In genomic region chr4:10108391-10108790, GRCh38 we compare ENCODE assay signal across 11 cellular contexts. TPM values are rescaled to one million over a fixed set of nuclear protein-coding genes. Genes with fewer than 3 reads are reported as not detected.
DNase-seq lines count a peak whose midpoint lies in the region; ATAC-seq and TF ChIP-seq lines count a peak whose summit lies in the region.
"Had no signal": no experiment of that assay in that cellular context is flagged by ENCODE, and none has a peak within 500 bp of the region (broad histone marks: within the 10 kb centered on the region; RNA-seq: fewer than 3 reads in every experiment).

No MANE protein-coding gene starts in this region.

- no peaks in the 10 kb centered on the region for H3K9me3 ChIP-seq in right cardiac atrium (ENCODE audit: control insufficient read depth, low read length)
- H3K9me3 ChIP-seq in A673 (ENCODE audit: low read depth, low read length, poor library complexity, severe bottlenecking), result no peaks in the 10 kb centered on the region

- no peaks in the 10 kb centered on the region for H3K9me3 Mint-ChIP-seq in IgD-negative memory B cell
- H3K9me3 Mint-ChIP-seq in activated naive CD8-positive, alpha-beta T cell treated with anti-CD3 and anti-CD28 coated beads, Interleukin-2, amount 10 ng/mL, durations not matched to agents 7 days and 5 days, result no peaks in the 10 kb centered on the region
- no peaks in the 10 kb centered on the region for H3K9me3 Mint-ChIP-seq in stimulated activated naive B cell treated with anti-CD40 and anti-IgM and Interleukin-4, amounts not matched to agents 10 μg/mL and 1 μg/mL and 100 μg/mL, for 72 hours
- H3K9me3 Mint-ChIP-seq: neural progenitor cell had no signal

- peaks cover 23 to 62% (median 44%) of the 10 kb centered on the region in 3 donors for H3K4me1 Mint-ChIP-seq in IgD-negative memory B cell
- peaks cover 89% of the 10 kb centered on the region for H3K4me1 Mint-ChIP-seq in activated naive CD8-positive, alpha-beta T cell treated with anti-CD3 and anti-CD28 coated beads, Interleukin-2, amount 10 ng/mL, durations not matched to agents 7 days and 5 days
- H3K4me1 Mint-ChIP-seq in stimulated activated naive B cell treated with anti-CD40 and anti-IgM and Interleukin-4, amounts not matched to agents 10 μg/mL and 1 μg/mL and 100 μg/mL, for 72 hours, result peaks cover 80 to 94% of the 10 kb centered on the region in 2 donors

- H3K4me1 ChIP-seq in right cardiac atrium (ENCODE audit: control insufficient read depth, insufficient read depth, low read length) (peaks cover 48% of the 10 kb centered on the region), A673 (ENCODE audit: insufficient read depth, low read length, poor library complexity, severe bottlenecking) (no peaks in the 10 kb centered on the region)

- DNase-seq in activated naive CD8-positive, alpha-beta T cell treated with anti-CD3 and anti-CD28 coated beads, Interleukin-2, amount 10 ng/mL, durations not matched to agents 7 days and 5 days, result no peak
- DNase-seq in right cardiac atrium (peak in 1 of 3 donors; percentile 36), RKO (ENCODE audit: low spot score) (no peak), A673 (ENCODE audit: low spot score) (no peak)
- DNase-seq in stimulated activated naive B cell treated with anti-CD40 and anti-IgM and Interleukin-4, amounts not matched to agents 10 μg/mL and 1 μg/mL and 100 μg/mL, for 72 hours, result no peak
- DNase-seq: amygdala, MV-4-11 had no signal

- 80% methylated on average over 6 of the region's 6 CpGs for WGBS in right cardiac atrium

- intact Hi-C loops in right cardiac atrium (cut with DNase I) (no loop called here), A673 (cut with micrococcal nuclease; ENCODE audit: unreplicated experiment) (no loop called here)

- BruUV-seq in A673 (replicated peaks; lab: Mats Ljungman, UMichigan), result no TSS peak

- H3K27me3 Mint-ChIP-seq in IgD-negative memory B cell, result no peaks in the 10 kb centered on the region
- H3K27me3 Mint-ChIP-seq in activated naive CD8-positive, alpha-beta T cell treated with anti-CD3 and anti-CD28 coated beads, Interleukin-2, amount 10 ng/mL, durations not matched to agents 7 days and 5 days, result no peaks in the 10 kb centered on the region
- no peaks in the 10 kb centered on the region for H3K27me3 Mint-ChIP-seq in stimulated activated naive B cell treated with anti-CD40 and anti-IgM and Interleukin-4, amounts not matched to agents 10 μg/mL and 1 μg/mL and 100 μg/mL, for 72 hours

- H3K36me3 ChIP-seq in A673 (ENCODE audit: insufficient read depth, low read length, poor library complexity, severe bottlenecking), result peaks cover 27% of the 10 kb centered on the region
- H3K36me3 ChIP-seq: neural progenitor cell had no signal

- CTCF ChIA-PET in A673 (lab: Charles Lee), result no interaction called here

- H3K4me3 Mint-ChIP-seq in IgD-negative memory B cell, result peak overlapping the region in 3 of 4 donors; percentile 12 to 88 (median 65)
- H3K4me3 Mint-ChIP-seq in activated naive CD8-positive, alpha-beta T cell treated with anti-CD3 and anti-CD28 coated beads, Interleukin-2, amount 10 ng/mL, durations not matched to agents 7 days and 5 days, result peak overlapping the region; percentile 71
- H3K4me3 Mint-ChIP-seq in stimulated activated naive B cell treated with anti-CD40 and anti-IgM and Interleukin-4, amounts not matched to agents 10 μg/mL and 1 μg/mL and 100 μg/mL, for 72 hours, result peak overlapping the region; percentile 44 to 50
- H3K4me3 Mint-ChIP-seq: neural progenitor cell had no signal

- H3K4me3 ChIP-seq in right cardiac atrium (ENCODE audit: low read length) (no peak overlapping the region), A673 (ENCODE audit: low read depth, low read length, poor library complexity, severe bottlenecking) (no peak overlapping the region)
- H3K4me3 ChIP-seq: neural progenitor cell had no signal

- no peak for TF ChIP-seq CTCF in A673 (conservative IDR thresholded peaks at IDR 0.05; ENCODE audit: low read depth, low read length)

- no peak for ATAC-seq in activated naive CD8-positive, alpha-beta T cell treated with anti-CD3 and anti-CD28 coated beads, Interleukin-2, amount 10 ng/mL, durations not matched to agents 7 days and 5 days (ENCODE audit: low read depth)
- ATAC-seq in right cardiac atrium (no peak), GM21786 (IDR thresholded peaks at IDR 0.05; ENCODE audit: unreplicated experiment) (no peak), HG02588 (IDR thresholded peaks at IDR 0.05; ENCODE audit: unreplicated experiment) (no peak)
- no peak for ATAC-seq in stimulated activated naive B cell treated with anti-CD40 and anti-IgM and Interleukin-4, amounts not matched to agents 10 μg/mL and 1 μg/mL and 100 μg/mL, for 72 hours (replicated peaks)

- H3K27ac Mint-ChIP-seq in IgD-negative memory B cell, result peak overlapping the region in 2 of 3 donors; percentile 78 to 86
- H3K27ac Mint-ChIP-seq in activated naive CD8-positive, alpha-beta T cell treated with anti-CD3 and anti-CD28 coated beads, Interleukin-2, amount 10 ng/mL, durations not matched to agents 7 days and 5 days, result peak overlapping the region; percentile 80
- peak overlapping the region; percentile 91 for H3K27ac Mint-ChIP-seq in stimulated activated naive B cell treated with anti-CD40 and anti-IgM and Interleukin-4, amounts not matched to agents 10 μg/mL and 1 μg/mL and 100 μg/mL, for 72 hours
- H3K27ac Mint-ChIP-seq: neural progenitor cell had no signal

- H3K27me3 ChIP-seq in right cardiac atrium (ENCODE audit: control insufficient read depth, insufficient read depth) (no peaks in the 10 kb centered on the region), A673 (replicated peaks; ENCODE audit: insufficient read depth, low read depth, low read length, poor library complexity) (no peaks in the 10 kb centered on the region)
- H3K27me3 ChIP-seq: neural progenitor cell had no signal

- H3K27ac ChIP-seq in right cardiac atrium (ENCODE audit: low read length), result peak overlapping the region; percentile 14
- H3K27ac ChIP-seq in A673 (ENCODE audit: low read depth, low read length, poor library complexity, severe bottlenecking), result no peak overlapping the region
- H3K27ac ChIP-seq: neural progenitor cell had no signal

- H3K36me3 Mint-ChIP-seq in IgD-negative memory B cell, result peaks cover 4% of the 10 kb centered on the region
- H3K36me3 Mint-ChIP-seq in activated naive CD8-positive, alpha-beta T cell treated with anti-CD3 and anti-CD28 coated beads, Interleukin-2, amount 10 ng/mL, durations not matched to agents 7 days and 5 days, result peaks cover 52% of the 10 kb centered on the region
- H3K36me3 Mint-ChIP-seq in stimulated activated naive B cell treated with anti-CD40 and anti-IgM and Interleukin-4, amounts not matched to agents 10 μg/mL and 1 μg/mL and 100 μg/mL, for 72 hours, result peaks cover 62 to 83% of the 10 kb centered on the region in 2 donors

- POLR2A ChIA-PET in activated naive CD8-positive, alpha-beta T cell treated with anti-CD3 and anti-CD28 coated beads, Interleukin-2, amount 10 ng/mL, durations not matched to agents 7 days and 5 days (lab: Charles Lee), result interaction anchor here (1.0 to 7.6 kb wide), 5 partner anchors 8 to 19 kb away, joined by 3 to 44 read pairs (median 5); partner anchors contain the start of gene WDR1
- POLR2A ChIA-PET in A673 (lab: Charles Lee; ENCODE audit: low non-redundant PET), result no interaction called here

RNA-seq across cellular contexts. Expression of gene WDR1, which starts 8.2 kb away (rescaled TPM):
- polyA plus RNA-seq in IgD-negative memory B cell (213 TPM), right cardiac atrium (116 TPM)
- 100 to 1,000 TPM; 371 to 372 TPM for total RNA-seq in activated naive CD8-positive, alpha-beta T cell treated with anti-CD3 and anti-CD28 coated beads, Interleukin-2, amount 10 ng/mL, durations not matched to agents 7 days and 5 days
- total RNA-seq in right cardiac atrium (100 to 1,000 TPM; 181 to 280 (median 218) TPM), A673 (2021) (196 and 227 TPM in 2 replicates)
